Comparison of ENCODE assay signal across 10 cellular contexts in the genomic region with DNA sequence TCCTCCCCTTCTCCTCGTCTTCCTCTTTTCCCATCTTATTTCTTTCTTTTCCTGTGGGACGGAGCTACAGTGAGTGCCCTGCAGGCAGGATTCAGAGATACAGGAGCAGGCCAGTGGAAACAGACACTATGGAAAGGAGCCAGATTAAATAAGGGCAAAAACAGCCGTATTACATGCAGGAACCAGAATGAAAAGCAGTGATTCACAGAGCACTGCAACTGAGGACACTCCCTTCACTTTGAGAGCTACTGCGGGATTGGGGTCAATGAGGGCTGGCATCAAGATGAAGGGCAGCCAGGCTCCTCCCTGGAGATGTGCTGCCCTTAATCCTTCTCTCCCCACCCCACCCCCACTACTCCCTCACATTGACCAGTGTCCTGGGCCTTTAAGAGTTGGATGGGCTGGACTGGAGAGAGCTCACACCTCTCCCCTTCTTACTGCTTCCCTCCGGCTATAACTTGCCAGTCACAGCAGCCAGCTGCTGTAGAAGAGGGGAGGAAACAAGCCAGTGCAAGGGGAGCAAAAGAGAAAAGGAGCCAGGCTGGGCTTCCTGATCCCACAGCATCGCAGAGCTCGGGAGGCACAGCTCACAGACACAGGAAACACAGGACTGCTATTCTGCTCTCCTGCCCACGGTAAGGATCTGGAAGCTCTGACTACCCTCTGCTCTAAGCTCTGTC. TPM values are rescaled to one million over a fixed set of nuclear protein-coding genes. Genes with fewer than 3 reads are reported as not detected.
DNase-seq lines count a peak whose midpoint lies in the region; ATAC-seq and TF ChIP-seq lines count a peak whose summit lies in the region.
"Had no signal": no experiment of that assay in that cellular context is flagged by ENCODE, and none has a peak within 500 bp of the region (broad histone marks: within the 10 kb centered on the region; RNA-seq: fewer than 3 reads in every experiment).

TSS of gene PLCD4 (plus strand) at position 464 of the 680 bp plus-strand sequence. CDS start 7,841 bp downstream, outside the sequence.

- H3K4me2 ChIP-seq in fibroblast of lung (ENCODE audit: extremely low read depth, insufficient read depth, low read length) = peak within 1 kb of the TSS; percentile 90

- H3K36me3 ChIP-seq in fibroblast of lung (ENCODE audit: control insufficient read depth, insufficient read depth, low read length) = no peaks in the 10 kb centered on the region

- no peak for TF ChIP-seq POLR2A in lower leg skin (IDR thresholded peaks at IDR 0.05)

- TF ChIP-seq CTCF in fibroblast of lung (conservative IDR thresholded peaks at IDR 0.05 in 1 of 2, IDR thresholded peaks at IDR 0.05 in 1 of 2; ENCODE audit: low read depth in 1 of 2, low read length in 2 of 2) (peak; percentile 17 to 25), omental fat pad (IDR thresholded peaks at IDR 0.05) (no peak), lower leg skin (IDR thresholded peaks at IDR 0.05) (no peak)

- H4K20me1 ChIP-seq in fibroblast of lung (ENCODE audit: control insufficient read depth, extremely low read depth, insufficient read depth, low read length) = no peaks in the 10 kb centered on the region

- no peaks in the 10 kb centered on the region for H3K9me3 ChIP-seq in fibroblast of lung (ENCODE audit: control insufficient read depth, insufficient read depth, low read depth, low read length)

- H3K4me3 ChIP-seq in fibroblast of lung (replicated peaks in 1 of 4; ENCODE audit: control extremely low read depth in 1 of 4, insufficient read depth in 1 of 4, low read depth in 3 of 4, low read length in 4 of 4) = peak within 1 kb of the TSS; percentile 45 to 68 (median 64)
- H3K4me3 ChIP-seq in lower leg skin (ENCODE audit: low read depth, poor library complexity, severe bottlenecking) = no peak within 1 kb of the TSS
- H3K4me3 ChIP-seq: K562 had no signal

- DNase-seq in Caki2 (ENCODE audit: low read depth) (peak; percentile 91), fibroblast of lung (ENCODE audit: low read depth in 2 of 2) (peak; percentile 79 to 83), omental fat pad (ENCODE audit: low spot score) (no peak), lower leg skin (ENCODE audit: low spot score in 2 of 2) (no peak), SIG-M5 treated with dmso at 0.1 percent for 504 hours (lab: John Stamatoyannopoulos, UW; ENCODE audit: unreplicated experiment) (no peak)
- no peak for DNase-seq in activated CD4-positive, alpha-beta T cell treated with anti-CD3 and anti-CD28 coated beads, Interleukin-2, amount 50 U/mL, for 1 hour
- DNase-seq: activated naive CD4-positive, alpha-beta T cell had no signal

- ATAC-seq in omental fat pad (ENCODE audit: low FRiP score) (peak; percentile 83), HG02678 (IDR thresholded peaks at IDR 0.05; ENCODE audit: unreplicated experiment) (no peak)
- ATAC-seq: K562 had no signal

- H3K79me2 ChIP-seq in fibroblast of lung (ENCODE audit: control insufficient read depth, insufficient read depth, low read length) = no peaks in the 10 kb centered on the region

- peak within 1 kb of the TSS; percentile 79 for H2AFZ ChIP-seq in fibroblast of lung (ENCODE audit: low read length)

- peaks cover 9% of the 10 kb centered on the region for H3K4me1 ChIP-seq in fibroblast of lung (ENCODE audit: control insufficient read depth, extremely low read depth, insufficient read depth, low read length)

- H3K27me3 ChIP-seq in fibroblast of lung (ENCODE audit: control insufficient read depth, insufficient read depth, low read length) = no peaks in the 10 kb centered on the region

- peak within 1 kb of the TSS; percentile 66 for H3K27ac ChIP-seq in fibroblast of lung (ENCODE audit: insufficient read depth, low read length)

- WGBS in lower leg skin, 2 donors = 7 to 9% methylated on average over 8 of the region's 8 CpGs

- in situ Hi-C loops in Caki2 (cut with HindIII; ENCODE audit: low pct_unique_long_range_greater_than_20kb, low sequenced_read_pairs) = no loop called here

- H3K9ac ChIP-seq in fibroblast of lung (ENCODE audit: insufficient read depth, low read length) = peak within 1 kb of the TSS; percentile 36

- intact Hi-C loops in lower leg skin (cut with DNase I; ENCODE audit: low total_unique reads) = no loop called here

TF ChIP-seq in PFSK-1, 5 proteins besides CTCF, POLR2A, EP300 and RAD21:
- TF ChIP-seq TAF1 (IDR thresholded peaks at IDR 0.05; ENCODE audit: borderline replicate concordance, insufficient read depth, low read length) = peak; percentile 73; the same call in 1 of the 2 replicates
- peak; percentile 87 for TF ChIP-seq POLR2AphosphoS5 (IDR thresholded peaks at IDR 0.05; ENCODE audit: low read depth, low read length)
- TF ChIP-seq SIN3A (IDR thresholded peaks at IDR 0.05; ENCODE audit: borderline replicate concordance, insufficient read depth, low read length) = 0 out of 2 replicates have a peak, but pooled peaks have one; percentile 62
- TF ChIP-seq, protein P1, sequence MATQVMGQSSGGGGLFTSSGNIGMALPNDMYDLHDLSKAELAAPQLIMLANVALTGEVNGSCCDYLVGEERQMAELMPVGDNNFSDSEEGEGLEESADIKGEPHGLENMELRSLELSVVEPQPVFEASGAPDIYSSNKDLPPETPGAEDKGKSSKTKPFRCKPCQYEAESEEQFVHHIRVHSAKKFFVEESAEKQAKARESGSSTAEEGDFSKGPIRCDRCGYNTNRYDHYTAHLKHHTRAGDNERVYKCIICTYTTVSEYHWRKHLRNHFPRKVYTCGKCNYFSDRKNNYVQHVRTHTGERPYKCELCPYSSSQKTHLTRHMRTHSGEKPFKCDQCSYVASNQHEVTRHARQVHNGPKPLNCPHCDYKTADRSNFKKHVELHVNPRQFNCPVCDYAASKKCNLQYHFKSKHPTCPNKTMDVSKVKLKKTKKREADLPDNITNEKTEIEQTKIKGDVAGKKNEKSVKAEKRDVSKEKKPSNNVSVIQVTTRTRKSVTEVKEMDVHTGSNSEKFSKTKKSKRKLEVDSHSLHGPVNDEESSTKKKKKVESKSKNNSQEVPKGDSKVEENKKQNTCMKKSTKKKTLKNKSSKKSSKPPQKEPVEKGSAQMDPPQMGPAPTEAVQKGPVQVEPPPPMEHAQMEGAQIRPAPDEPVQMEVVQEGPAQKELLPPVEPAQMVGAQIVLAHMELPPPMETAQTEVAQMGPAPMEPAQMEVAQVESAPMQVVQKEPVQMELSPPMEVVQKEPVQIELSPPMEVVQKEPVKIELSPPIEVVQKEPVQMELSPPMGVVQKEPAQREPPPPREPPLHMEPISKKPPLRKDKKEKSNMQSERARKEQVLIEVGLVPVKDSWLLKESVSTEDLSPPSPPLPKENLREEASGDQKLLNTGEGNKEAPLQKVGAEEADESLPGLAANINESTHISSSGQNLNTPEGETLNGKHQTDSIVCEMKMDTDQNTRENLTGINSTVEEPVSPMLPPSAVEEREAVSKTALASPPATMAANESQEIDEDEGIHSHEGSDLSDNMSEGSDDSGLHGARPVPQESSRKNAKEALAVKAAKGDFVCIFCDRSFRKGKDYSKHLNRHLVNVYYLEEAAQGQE (IDR thresholded peaks at IDR 0.05; ENCODE audit: insufficient read depth in 1 of 2, low read depth in 2 of 2, low read length in 2 of 2) = 0 out of 4 replicates have a peak, but pooled peaks of 1 of the 2 experiments have one; percentile 17
- no peak for TF ChIP-seq FOXP2 (optimal IDR thresholded peaks at IDR 0.05; ENCODE audit: borderline replicate concordance, extremely low read depth, extremely low read length, insufficient read depth)
TF ChIP-seq in PFSK-1: peak in this region for 4.

RNA-seq across cellular contexts. Expression of gene PLCD4, which starts in this region (rescaled TPM):
- 4.3 and 11.9 TPM in 2 replicates for total RNA-seq in Caki2 (2014; rRNA removed; shearing (Covaris generic); ENCODE audit: low replicate concordance)
- polyA plus RNA-seq in PFSK-1 (2012; ENCODE audit: insufficient read length, low read depth) = 6.6 TPM
- total RNA-seq in fibroblast of lung (3.9 and 10.7 TPM in 2 replicates), omental fat pad (1 to 10 TPM in 3 of 4 donors, under 1 TPM in 1; 0.56 to 2.9 (median 2.0) TPM), lower leg skin (1 to 10 TPM in 1 of 4 donors, under 1 TPM in 3; 0.34 to 2.7 (median 0.59) TPM)
- polyA plus RNA-seq in fibroblast of lung = 4.1 and 5.8 TPM in 2 replicates
- polyA plus RNA-seq in fibroblast of lung (2012) = 4.8 and 6.8 TPM in 2 replicates
- polyA minus RNA-seq in fibroblast of lung (ENCODE audit: low replicate concordance) = 6.6 and 23.8 TPM in 2 replicates
- total RNA-seq: K562 had no signal

Comparison
In these comparisons a context has a peak if more than half of its experiments do, and no peak if none do; other contexts are left out.
1. DNase-seq: peak in Caki2 (single experiment) and fibroblast of lung (2 of 2); none in omental fat pad (single experiment), lower leg skin (0 of 2), SIG-M5 treated with dmso at 0.1 percent for 504 hours (single experiment) and activated CD4-positive, alpha-beta T cell treated with anti-CD3 and anti-CD28 coated beads, Interleukin-2, amount 50 U/mL, for 1 hour (single experiment).
2. CTCF ChIP-seq: peak in fibroblast of lung (2 of 2); none in omental fat pad (0 of 3) and lower leg skin (0 of 3).